ENCODE assay signal across 24 cellular contexts in genomic region chr13:62327367-62327766, GRCh38.
"Had no signal": no experiment of that assay in that cellular context is flagged by ENCODE, and none has a peak within 500 bp of the region (broad histone marks: within the 10 kb centered on the region; RNA-seq: fewer than 3 reads in every experiment).

No MANE protein-coding gene starts in this region.

- H3K4me1 ChIP-seq: neural progenitor cell, parathyroid adenoma, psoas muscle, right lobe of liver, sigmoid colon, stomach, thyroid gland, tibial nerve, upper lobe of right lung, uterus had no signal

- H3K9ac ChIP-seq: neural progenitor cell, parathyroid adenoma had no signal

- H3K27me3 ChIP-seq: neural progenitor cell, ovary, right lobe of liver, sigmoid colon, stomach, thyroid gland, tibial nerve, upper lobe of right lung had no signal

- H2AFZ ChIP-seq: neural progenitor cell, parathyroid adenoma had no signal

- H3K4me3 ChIP-seq: neural progenitor cell, ovary, psoas muscle, right lobe of liver, sigmoid colon, stomach, thoracic aorta, thyroid gland, tibial nerve, upper lobe of right lung, uterus had no signal

- H3K9me3 ChIP-seq: ovary, psoas muscle, right lobe of liver, sigmoid colon, stomach, thoracic aorta, thyroid gland, tibial nerve, upper lobe of right lung, uterus had no signal

- H3K36me3 ChIP-seq: neural progenitor cell, ovary, right lobe of liver, sigmoid colon, stomach, thoracic aorta, thyroid gland, tibial nerve, upper lobe of right lung, uterus had no signal

- FAIRE-seq: small intestine had no signal

- H3K4me2 ChIP-seq: neural progenitor cell had no signal

- H3K27ac ChIP-seq: neural progenitor cell, ovary, parathyroid adenoma, psoas muscle, right lobe of liver, sigmoid colon, stomach, thoracic aorta, thyroid gland, tibial nerve, upper lobe of right lung, uterus had no signal

- H3K79me2 ChIP-seq: parathyroid adenoma had no signal

- ATAC-seq: natural killer cell; psoas muscle; right cardiac atrium; right lobe of liver; stimulated activated effector memory CD8-positive, alpha-beta T cell treated with anti-CD3 and anti-CD28 coated beads, Interleukin-12 subunit alpha, Interleukin-12 subunit beta, amount 100 ng/mL, for 72 hours; stimulated activated naive B cell treated with anti-CD40 and anti-IgM and Interleukin-4, amounts not matched to agents 10 μg/mL and 1 μg/mL and 100 μg/mL, for 72 hours; upper lobe of right lung had no signal

- DNase-seq: natural killer cell; occipital lobe; ovary; posterior cingulate gyrus; psoas muscle; right cardiac atrium; right lobe of liver; sigmoid colon; small intestine; stimulated activated CD4-positive, alpha-beta T cell treated with anti-CD3 and anti-CD28 coated beads, Interleukin-15, amount 100 ng/mL, for 24 hours; stimulated activated CD4-positive, alpha-beta T cell treated with anti-CD3 and anti-CD28 coated beads, Interleukin-2, amount 100 ng/mL, for 24 hours; stimulated activated CD4-positive, alpha-beta T cell treated with anti-CD3 and anti-CD28 coated beads, Interleukin-2, amount 100 ng/mL, for 48 hours; stimulated activated CD4-positive, alpha-beta T cell treated with anti-CD3 and anti-CD28 coated beads, Interleukin-4, amount 100 ng/mL, for 24 hours; stimulated activated naive B cell treated with anti-CD40 and anti-IgM and Interleukin-4, amounts not matched to agents 10 μg/mL and 1 μg/mL and 100 μg/mL, for 72 hours; stimulated activated naive CD4-positive, alpha-beta T cell treated with Interleukin-2 at 50 U/mL for 16 hours; stomach; thyroid gland; upper lobe of right lung; uterus had no signal
